In genomic region chr13:100274942-100275506, GRCh38 we compare ENCODE assay signal across 17 cellular contexts.
A peak's percentile ranks its signal among the peaks of the same experiment; 100 is the strongest.
DNase-seq lines count a peak whose midpoint lies in the region; FAIRE-seq and TF ChIP-seq lines count a peak whose summit lies in the region.
"Had no signal": no experiment of that assay in that cellular context is flagged by ENCODE, and none has a peak within 500 bp of the region (broad histone marks: within the 10 kb centered on the region; RNA-seq: fewer than 3 reads in every experiment).

No MANE protein-coding gene starts in this region.

- no peak overlapping the region for H3K27ac Mint-ChIP-seq in T-helper 2 cell treated with Interferon-gamma antibody and Interleukin-4, amounts not matched to agents 5 μg/mL and 100 μg/mL, for 36 hours
- H3K27ac Mint-ChIP-seq: activated naive CD8-positive, alpha-beta T cell treated with anti-CD3 and anti-CD28 coated beads, Interleukin-2, amount 10 ng/mL, durations not matched to agents 7 days and 5 days; CD4-positive, alpha-beta T cell; stimulated activated memory B cell treated with anti-CD40 and anti-IgM and Interleukin-4, amounts not matched to agents 10 μg/mL and 1 μg/mL and 100 μg/mL, for 72 hours had no signal

- H3K36me3 ChIP-seq in fibroblast of lung (ENCODE audit: control insufficient read depth, insufficient read depth, low read length): peaks cover 2% of the 10 kb centered on the region
- H3K36me3 ChIP-seq in trophoblast cell (ENCODE audit: control insufficient read depth in 1 of 2, insufficient read depth in 2 of 2, low read length in 2 of 2): peaks cover 0 to 2% of the 10 kb centered on the region in 2 experiments

- no peak overlapping the region for H4K91ac ChIP-seq in trophoblast cell (ENCODE audit: low read depth, low read length)

- H3K4me3 Mint-ChIP-seq in T-helper 2 cell treated with Interferon-gamma antibody and Interleukin-4, amounts not matched to agents 5 μg/mL and 100 μg/mL, for 36 hours: no peak overlapping the region
- H3K4me3 Mint-ChIP-seq: activated naive CD8-positive, alpha-beta T cell treated with anti-CD3 and anti-CD28 coated beads, Interleukin-2, amount 10 ng/mL, durations not matched to agents 7 days and 5 days; CD4-positive, alpha-beta T cell; neural crest cell; stimulated activated memory B cell treated with anti-CD40 and anti-IgM and Interleukin-4, amounts not matched to agents 10 μg/mL and 1 μg/mL and 100 μg/mL, for 72 hours had no signal

- H3K4me3 ChIP-seq in fibroblast of lung (replicated peaks in 1 of 4; ENCODE audit: control extremely low read depth in 1 of 4, insufficient read depth in 1 of 4, low read depth in 3 of 4, low read length in 4 of 4) (no peak overlapping the region), trophoblast cell (ENCODE audit: low read depth, low read length) (no peak overlapping the region)
- H3K4me3 ChIP-seq: sigmoid colon had no signal

- no peaks in the 10 kb centered on the region for H3K79me2 ChIP-seq in fibroblast of lung (ENCODE audit: control insufficient read depth, insufficient read depth, low read length)
- peaks cover 3% of the 10 kb centered on the region for H3K79me2 ChIP-seq in trophoblast cell (ENCODE audit: control insufficient read depth, insufficient read depth, low read length, poor library complexity)

- H3K14ac ChIP-seq in trophoblast cell (ENCODE audit: low read length): no peak overlapping the region

- no peak for FAIRE-seq in HTR-8/SVneo (lab: Jason Lieb, UNC)
- FAIRE-seq: GM12891 had no signal

- H3K79me1 ChIP-seq in trophoblast cell (ENCODE audit: low read length): no peaks in the 10 kb centered on the region

- H3K27me3 Mint-ChIP-seq in T-helper 2 cell treated with Interferon-gamma antibody and Interleukin-4, amounts not matched to agents 5 μg/mL and 100 μg/mL, for 36 hours (ENCODE audit: low read depth): no peaks in the 10 kb centered on the region
- H3K27me3 Mint-ChIP-seq: activated naive CD8-positive, alpha-beta T cell treated with anti-CD3 and anti-CD28 coated beads, Interleukin-2, amount 10 ng/mL, durations not matched to agents 7 days and 5 days; CD4-positive, alpha-beta T cell; stimulated activated memory B cell treated with anti-CD40 and anti-IgM and Interleukin-4, amounts not matched to agents 10 μg/mL and 1 μg/mL and 100 μg/mL, for 72 hours had no signal

- H3K9ac ChIP-seq in fibroblast of lung (ENCODE audit: insufficient read depth, low read length): no peak overlapping the region
- H3K9ac ChIP-seq in trophoblast cell (ENCODE audit: low read length): no peak overlapping the region

- no peak overlapping the region for H2BK120ac ChIP-seq in trophoblast cell (ENCODE audit: insufficient read depth, low read length, poor library complexity)

- peak overlapping the region; percentile 79 for H4K8ac ChIP-seq in trophoblast cell (ENCODE audit: low read depth, low read length)

- no peaks in the 10 kb centered on the region for H3K4me1 Mint-ChIP-seq in T-helper 2 cell treated with Interferon-gamma antibody and Interleukin-4, amounts not matched to agents 5 μg/mL and 100 μg/mL, for 36 hours (ENCODE audit: low read depth)
- H3K4me1 Mint-ChIP-seq: activated naive CD8-positive, alpha-beta T cell treated with anti-CD3 and anti-CD28 coated beads, Interleukin-2, amount 10 ng/mL, durations not matched to agents 7 days and 5 days; neural crest cell; stimulated activated memory B cell treated with anti-CD40 and anti-IgM and Interleukin-4, amounts not matched to agents 10 μg/mL and 1 μg/mL and 100 μg/mL, for 72 hours had no signal

- H3K27me3 ChIP-seq in fibroblast of lung (ENCODE audit: control insufficient read depth, insufficient read depth, low read length): no peaks in the 10 kb centered on the region
- no peaks in the 10 kb centered on the region for H3K27me3 ChIP-seq in trophoblast cell (ENCODE audit: insufficient read depth, low read length)
- H3K27me3 ChIP-seq: sigmoid colon had no signal

- peak; percentile 17 for DNase-seq in HTR-8/SVneo (ENCODE audit: insufficient read length, low spot score)
- DNase-seq in T1000 (lab: John Stamatoyannopoulos, UW): peak; percentile 12
- peak; percentile 26 to 63 for DNase-seq in fibroblast of lung (ENCODE audit: low read depth in 2 of 2)
- no peak for DNase-seq in trophoblast cell
- no peak for DNase-seq in mesenteric fat pad (ENCODE audit: low spot score)
- DNase-seq in DMS79 treated with DMSO at 0.1 percent for 48 hours (lab: John Stamatoyannopoulos, UW): no peak
- DNase-seq in T-helper 2 cell treated with Interferon-gamma antibody and Interleukin-4, amounts not matched to agents 5 μg/mL and 100 μg/mL, for 36 hours (ENCODE audit: low spot score): no peak
- no peak for DNase-seq in hypothalamus (lab: John Stamatoyannopoulos, UW)
- DNase-seq: activated CD4-positive, alpha-beta T cell treated with anti-CD3 and anti-CD28 coated beads for 48 hours; activated naive CD8-positive, alpha-beta T cell treated with anti-CD3 and anti-CD28 coated beads, Interleukin-2, amount 10 ng/mL, durations not matched to agents 7 days and 5 days; CD4-positive, alpha-beta T cell; NCI-H1048; NCI-H2171 treated with DMSO at 0.1 percent for 48 hours; sigmoid colon had no signal

- H2AK5ac ChIP-seq in trophoblast cell (ENCODE audit: low read length): no peak overlapping the region

- H3K4me1 ChIP-seq in fibroblast of lung (ENCODE audit: control insufficient read depth, extremely low read depth, insufficient read depth, low read length) (no peaks in the 10 kb centered on the region), trophoblast cell (ENCODE audit: control insufficient read depth in 1 of 2, insufficient read depth in 2 of 2, low read length in 2 of 2) (peaks cover 4% of the 10 kb centered on the region in 2 experiments)
- H3K4me1 ChIP-seq: sigmoid colon had no signal

- H2BK5ac ChIP-seq in trophoblast cell (ENCODE audit: low read depth, low read length, poor library complexity): no peak overlapping the region

- no peak overlapping the region for H3K18ac ChIP-seq in trophoblast cell (ENCODE audit: low read length)

- no peak overlapping the region for H3K4ac ChIP-seq in trophoblast cell (ENCODE audit: low read depth, low read length)

- WGBS in trophoblast cell (ENCODE audit: extremely low coverage, insufficient coverage, insufficient read length): no CpG with 5 or more reads among the region's 12 CpGs

- H3K9me3 ChIP-seq in fibroblast of lung (ENCODE audit: control insufficient read depth, insufficient read depth, low read depth, low read length): no peaks in the 10 kb centered on the region
- no peaks in the 10 kb centered on the region for H3K9me3 ChIP-seq in trophoblast cell (ENCODE audit: insufficient read depth, low read depth, low read length)
- H3K9me3 ChIP-seq: sigmoid colon had no signal

- H2AFZ ChIP-seq in fibroblast of lung (ENCODE audit: low read length): no peak overlapping the region
- no peak overlapping the region for H2AFZ ChIP-seq in trophoblast cell (ENCODE audit: insufficient read depth, low read length, poor library complexity)

- no peaks in the 10 kb centered on the region for H3K9me3 Mint-ChIP-seq in T-helper 2 cell treated with Interferon-gamma antibody and Interleukin-4, amounts not matched to agents 5 μg/mL and 100 μg/mL, for 36 hours
- H3K9me3 Mint-ChIP-seq: CD4-positive, alpha-beta T cell; neural crest cell; stimulated activated memory B cell treated with anti-CD40 and anti-IgM and Interleukin-4, amounts not matched to agents 10 μg/mL and 1 μg/mL and 100 μg/mL, for 72 hours had no signal

- no peak overlapping the region for H3K4me2 ChIP-seq in fibroblast of lung (ENCODE audit: extremely low read depth, insufficient read depth, low read length)
- no peak overlapping the region for H3K4me2 ChIP-seq in trophoblast cell (ENCODE audit: low read length)

- TF ChIP-seq CTCF in fibroblast of lung (conservative IDR thresholded peaks at IDR 0.05 in 1 of 2, IDR thresholded peaks at IDR 0.05 in 1 of 2; ENCODE audit: low read depth in 1 of 2, low read length in 2 of 2): no peak

- peak overlapping the region; percentile 36 for H4K12ac ChIP-seq in trophoblast cell (ENCODE audit: low read depth, low read length)

- H3K36me3 Mint-ChIP-seq in T-helper 2 cell treated with Interferon-gamma antibody and Interleukin-4, amounts not matched to agents 5 μg/mL and 100 μg/mL, for 36 hours (ENCODE audit: low read depth): peaks cover 1% of the 10 kb centered on the region

- H2BK12ac ChIP-seq in trophoblast cell (ENCODE audit: low read length): peak overlapping the region; percentile 31

- H4K20me1 ChIP-seq in fibroblast of lung (ENCODE audit: control insufficient read depth, extremely low read depth, insufficient read depth, low read length): no peaks in the 10 kb centered on the region

- H3K23ac ChIP-seq in trophoblast cell (ENCODE audit: low read length): no peak overlapping the region

- H3K27ac ChIP-seq in fibroblast of lung (ENCODE audit: insufficient read depth, low read length): no peak overlapping the region
- no peak overlapping the region for H3K27ac ChIP-seq in trophoblast cell (ENCODE audit: low read depth, low read length)
- H3K27ac ChIP-seq: sigmoid colon had no signal

Comparison
In these comparisons a context has a peak if more than half of its experiments do, and no peak if none do; other contexts are left out.
1. DNase-seq: peak in HTR-8/SVneo (single experiment), T1000 (single experiment) and fibroblast of lung (2 of 2); none in trophoblast cell (0 of 2), mesenteric fat pad (single experiment), DMS79 treated with DMSO at 0.1 percent for 48 hours (single experiment), T-helper 2 cell treated with Interferon-gamma antibody and Interleukin-4, amounts not matched to agents 5 μg/mL and 100 μg/mL, for 36 hours (single experiment) and hypothalamus (0 of 51).